Comparison of ENCODE assay signal across 14 cellular contexts in genomic region chr12:22935090-22935489, GRCh38.
DNase-seq lines count a peak whose midpoint lies in the region; ATAC-seq and TF ChIP-seq lines count a peak whose summit lies in the region.
"Had no signal": no experiment of that assay in that cellular context is flagged by ENCODE, and none has a peak within 500 bp of the region (broad histone marks: within the 10 kb centered on the region; RNA-seq: fewer than 3 reads in every experiment).

No MANE protein-coding gene starts in this region.

- no peaks in the 10 kb centered on the region for H3K36me3 ChIP-seq in smooth muscle cell (ENCODE audit: low read depth)

- no peaks in the 10 kb centered on the region for H4K20me1 ChIP-seq in smooth muscle cell (ENCODE audit: low read depth)

- no peaks in the 10 kb centered on the region for H3K27me3 ChIP-seq in smooth muscle cell (ENCODE audit: low read depth)

- H3K27ac ChIP-seq in smooth muscle cell (ENCODE audit: low read depth) = no peak overlapping the region
- H3K27ac ChIP-seq: VCaP had no signal

- H3K9ac ChIP-seq in smooth muscle cell (ENCODE audit: low read depth) = no peak overlapping the region

- no peak for ATAC-seq in GM21529 (IDR thresholded peaks at IDR 0.05; ENCODE audit: unreplicated experiment)
- ATAC-seq: mucosa of descending colon had no signal

- H3K4me3 ChIP-seq in choroid plexus epithelial cell (ENCODE audit: low read depth, low read length) (peak overlapping the region; percentile 55), smooth muscle cell (peak overlapping the region; percentile 15)
- H3K4me3 ChIP-seq: mucosa of descending colon had no signal

- no peak overlapping the region for H2AFZ ChIP-seq in smooth muscle cell (ENCODE audit: low read depth)

- 51% methylated on average over 12 of the region's 12 CpGs for WGBS in smooth muscle cell (ENCODE audit: low lambda C conversion rate)

- H3F3A ChIP-seq in smooth muscle cell (ENCODE audit: low read depth) = no peaks in the 10 kb centered on the region

- no peaks in the 10 kb centered on the region for H3K4me1 ChIP-seq in smooth muscle cell (ENCODE audit: low read depth)

- H3K4me2 ChIP-seq in smooth muscle cell = peak overlapping the region; percentile 62

- no peaks in the 10 kb centered on the region for H3K79me2 ChIP-seq in smooth muscle cell (ENCODE audit: low read depth)

- peak; percentile 18 to 25 for DNase-seq in NCI-H2081 (lab: John Stamatoyannopoulos, UW)
- no peak for DNase-seq in NCI-H2081 treated with DMSO at 0.1 percent for 48 hours (lab: John Stamatoyannopoulos, UW)
- DNase-seq in NCI-H460 (ENCODE audit: extremely low read depth, low read depth) = peak; percentile 57
- DNase-seq in choroid plexus epithelial cell (ENCODE audit: low read depth) = peak; percentile 40
- no peak for DNase-seq in smooth muscle cell (lab: John Stamatoyannopoulos, UW; ENCODE audit: unreplicated experiment)
- no peak for DNase-seq in stimulated activated naive CD4-positive, alpha-beta T cell (lab: John Stamatoyannopoulos, UW)
- no peak for DNase-seq in activated CD8-positive, alpha-beta memory T cell treated with anti-CD3 and anti-CD28 coated beads for 24 hours
- DNase-seq: activated naive CD8-positive, alpha-beta T cell treated with anti-CD3 and anti-CD28 coated beads for 36 hours; Calu3; mucosa of descending colon; SHP77 treated with DMSO at 0.1 percent for 48 hours; stimulated activated CD4-positive, alpha-beta T cell treated with anti-CD3 and anti-CD28 coated beads, Interleukin-1b, Interleukin-23, amount 100 ng/mL, for 48 hours had no signal

- TF ChIP-seq CTCF in choroid plexus epithelial cell (conservative IDR thresholded peaks at IDR 0.05; ENCODE audit: low read depth, low read length) (peak; percentile 26), smooth muscle cell (IDR thresholded peaks at IDR 0.05; ENCODE audit: borderline replicate concordance, insufficient read depth, poor library complexity, severe bottlenecking) (no peak)

- H3K9me3 ChIP-seq in smooth muscle cell (replicated peaks; ENCODE audit: low read depth) = no peaks in the 10 kb centered on the region
- H3K9me3 ChIP-seq: mucosa of descending colon had no signal

Comparison
In these comparisons a context has a peak if more than half of its experiments do, and no peak if none do; other contexts are left out.
1. DNase-seq: peak in NCI-H2081 (2 of 2), NCI-H460 (single experiment) and choroid plexus epithelial cell (single experiment); none in NCI-H2081 treated with DMSO at 0.1 percent for 48 hours (single experiment), smooth muscle cell (single experiment), stimulated activated naive CD4-positive, alpha-beta T cell (0 of 6) and activated CD8-positive, alpha-beta memory T cell treated with anti-CD3 and anti-CD28 coated beads for 24 hours (single experiment).